Comparison of ENCODE assay signal across 13 cellular contexts in the genomic region with DNA sequence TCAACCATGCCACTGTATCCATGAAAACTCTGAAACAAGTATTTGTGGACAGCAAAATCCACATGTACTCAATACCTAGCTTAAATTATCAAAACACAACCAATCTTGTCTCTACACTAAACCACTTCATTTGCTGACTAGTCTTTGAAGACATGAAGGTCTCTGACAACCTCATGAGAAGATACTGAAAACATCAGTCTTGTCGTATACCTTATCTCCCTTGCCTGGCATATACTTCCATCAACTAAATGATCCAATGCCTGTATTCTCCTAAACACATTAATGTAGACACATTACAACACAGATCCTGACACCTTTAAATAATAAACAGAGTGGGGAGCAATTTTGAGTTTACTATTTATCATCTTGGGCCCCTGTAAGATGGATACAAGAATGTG. TPM values are rescaled to one million over a fixed set of nuclear protein-coding genes. Genes with fewer than 3 reads are reported as not detected.
DNase-seq lines count a peak whose midpoint lies in the region; TF ChIP-seq lines count a peak whose summit lies in the region.
"Had no signal": no experiment of that assay in that cellular context is flagged by ENCODE, and none has a peak within 500 bp of the region (broad histone marks: within the 10 kb centered on the region; RNA-seq: fewer than 3 reads in every experiment).

No MANE protein-coding gene starts in this region.

- no peaks in the 10 kb centered on the region for H3K9me3 ChIP-seq in DOHH2 (ENCODE audit: control insufficient read depth, insufficient read depth, low read length)
- no peaks in the 10 kb centered on the region for H3K9me3 ChIP-seq in SK-N-MC (ENCODE audit: low read depth, low read length)
- H3K9me3 ChIP-seq in iPS-20b (ENCODE audit: insufficient read depth, low read depth, low read length) = no peaks in the 10 kb centered on the region
- no peaks in the 10 kb centered on the region for H3K9me3 ChIP-seq in uterus
- H3K9me3 ChIP-seq: breast epithelium had no signal

- intact Hi-C loops in uterus (cut with DNase I; ENCODE audit: low total_unique reads) = no loop called here

- DNase-seq in DMS53 (lab: John Stamatoyannopoulos, UW) (peak; percentile 34), DMS53 treated with DMSO at 0.1 percent for 48 hours (lab: John Stamatoyannopoulos, UW; ENCODE audit: unreplicated experiment) (no peak), SK-N-MC (ENCODE audit: low read depth, low spot score) (no peak), GM13977 (ENCODE audit: low spot score) (no peak), Ammon's horn (ENCODE audit: low spot score) (no peak), uterus (no peak)
- DNase-seq: activated CD4-positive, alpha-beta T cell treated with anti-CD3 and anti-CD28 coated beads, Interleukin-2, amount 10 ng/mL, durations not matched to agents 7 days and 5 days; CD4-positive, CD25-positive, alpha-beta regulatory T cell; hypothalamus; left colon had no signal

- H3K9ac ChIP-seq in SK-N-MC (ENCODE audit: insufficient read length) = no peak overlapping the region
- peak overlapping the region; percentile 57; the same call in 1 of the 2 replicates for H3K9ac ChIP-seq in iPS-20b (ENCODE audit: low read depth, low read length)

- H3K9me2 ChIP-seq in DOHH2 (replicated peaks; ENCODE audit: control insufficient read depth, low read length) = no peaks in the 10 kb centered on the region

- H3K4me3 ChIP-seq in DOHH2 (ENCODE audit: low read length) (0 out of 2 replicates have a peak overlapping the region, but pooled peaks have one; percentile 5), SK-N-MC (no peak overlapping the region), iPS-20b (ENCODE audit: low read length) (peak overlapping the region; percentile 19; the same call in 1 of the 2 replicates), uterus (no peak overlapping the region)
- H3K4me3 ChIP-seq: breast epithelium had no signal

- in situ Hi-C loops in GM13977 (cut with MboI; ENCODE audit: low pct_unique_long_range_greater_than_20kb, low sequenced_read_pairs, unreplicated experiment) = no loop called here

- H3K27me3 ChIP-seq in DOHH2 (ENCODE audit: control insufficient read depth, low read length) = no peaks in the 10 kb centered on the region
- H3K27me3 ChIP-seq in iPS-20b (ENCODE audit: insufficient read depth, low read length) = no peaks in the 10 kb centered on the region
- no peaks in the 10 kb centered on the region for H3K27me3 ChIP-seq in uterus
- H3K27me3 ChIP-seq: breast epithelium had no signal

- H4K20me1 ChIP-seq in DOHH2 (ENCODE audit: control insufficient read depth, insufficient read depth, low read depth, low read length) = 0 out of 2 replicates have a peak, but pooled peaks cover 4% of the 10 kb centered on the region

- TF ChIP-seq CTCF in DOHH2 (IDR thresholded peaks at IDR 0.05; ENCODE audit: low read depth, low read length, poor library complexity, severe bottlenecking) (no peak), GM13977 (IDR thresholded peaks at IDR 0.05; ENCODE audit: extremely low read depth, insufficient read depth, missing control alignments) (no peak), uterus (IDR thresholded peaks at IDR 0.05) (no peak)

- TF ChIP-seq POLR2A in uterus (IDR thresholded peaks at IDR 0.05) = no peak

- H3K4me2 ChIP-seq in DOHH2 (ENCODE audit: low read length) = peak overlapping the region; percentile 64

- H3K79me2 ChIP-seq in DOHH2 (ENCODE audit: control insufficient read depth, low read length) = peaks cover 55% of the 10 kb centered on the region

- peaks cover 47% of the 10 kb centered on the region for H3F3A ChIP-seq in DOHH2 (ENCODE audit: control insufficient read depth, insufficient read depth)

- H3K4me1 ChIP-seq in DOHH2 (ENCODE audit: control insufficient read depth, low read length) = peaks cover 49% of the 10 kb centered on the region
- H3K4me1 ChIP-seq in iPS-20b (ENCODE audit: insufficient read depth, low read length) = peaks cover 12% of the 10 kb centered on the region; the same call in 1 of the 2 replicates
- no peaks in the 10 kb centered on the region for H3K4me1 ChIP-seq in uterus
- H3K4me1 ChIP-seq: breast epithelium had no signal

- H3K27ac ChIP-seq in DOHH2 (ENCODE audit: low read depth, low read length) (0 out of 2 replicates have a peak overlapping the region, but pooled peaks have one; percentile 18), SK-N-MC (peak overlapping the region; percentile 69; the same call in 1 of the 2 replicates), iPS-20b (ENCODE audit: low read length) (peak overlapping the region; percentile 68), uterus (no peak overlapping the region)
- H3K27ac ChIP-seq: breast epithelium had no signal

- peaks cover 53% of the 10 kb centered on the region for H3K36me3 ChIP-seq in DOHH2 (ENCODE audit: control insufficient read depth, low read length)
- H3K36me3 ChIP-seq in SK-N-MC (ENCODE audit: insufficient read depth, low read length) = peaks cover 43% of the 10 kb centered on the region
- H3K36me3 ChIP-seq in iPS-20b (ENCODE audit: insufficient read depth, low read depth, low read length) = peaks cover 42% of the 10 kb centered on the region
- no peaks in the 10 kb centered on the region for H3K36me3 ChIP-seq in uterus
- H3K36me3 ChIP-seq: breast epithelium had no signal

RNA-seq across cellular contexts. Expression of gene RPS23, which starts 2.9 kb away (rescaled TPM):
- total RNA-seq in uterus = 1,000 to 10,000 TPM; 2,255 to 4,084 (median 2,405) TPM

Comparison
In these comparisons a context has a peak if more than half of its experiments do, and no peak if none do; other contexts are left out.
1. H3K27ac ChIP-seq: peak in DOHH2 (single experiment), SK-N-MC (single experiment) and iPS-20b (single experiment); none in uterus (0 of 2).
2. H3K4me3 ChIP-seq: peak in DOHH2 (single experiment) and iPS-20b (single experiment); none in SK-N-MC (single experiment) and uterus (0 of 2).